1 cellular context compared by ENCODE assay signal in the genomic region with DNA sequence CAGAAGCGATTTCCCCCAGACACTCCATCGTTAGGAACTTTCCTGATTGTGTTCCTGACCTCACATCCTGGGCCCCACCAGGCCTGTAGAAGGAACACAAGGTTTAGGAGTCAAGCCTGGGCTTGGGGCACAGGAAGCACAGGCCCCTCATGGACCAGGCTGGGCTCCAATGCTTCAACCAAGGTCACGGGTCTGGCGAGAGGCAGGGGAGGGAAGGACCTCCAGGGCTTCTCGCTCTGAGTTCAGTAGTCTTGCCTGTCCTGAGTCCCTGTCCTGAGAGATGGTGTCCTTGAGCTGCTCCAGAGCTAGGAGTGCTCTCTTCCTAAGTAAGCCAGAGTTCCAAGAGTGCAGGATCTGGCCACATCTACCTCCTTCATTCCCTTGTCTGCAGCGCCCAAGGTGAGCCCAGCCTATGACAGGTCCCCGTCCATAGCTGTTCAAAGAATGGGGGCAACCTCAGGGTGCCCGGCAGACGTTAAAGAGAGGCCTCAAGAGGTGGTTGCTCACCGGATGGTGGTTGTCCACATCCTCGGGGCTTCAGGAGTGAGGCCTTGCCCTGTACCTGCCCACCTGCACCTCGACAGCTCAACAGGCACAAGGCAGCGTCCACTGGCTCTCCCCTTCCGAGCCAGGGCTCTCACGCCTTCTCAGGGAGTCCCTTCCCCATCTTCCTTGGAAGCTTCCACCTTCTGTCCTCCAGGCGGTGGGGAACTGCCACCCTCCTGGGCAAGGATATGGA.
TF ChIP-seq lines count a peak whose summit lies in the region.

No MANE protein-coding gene starts in this region.

TF ChIP-seq in K562, 482 proteins besides CTCF, POLR2A, EP300 and RAD21:
- TF ChIP-seq, protein P1, sequence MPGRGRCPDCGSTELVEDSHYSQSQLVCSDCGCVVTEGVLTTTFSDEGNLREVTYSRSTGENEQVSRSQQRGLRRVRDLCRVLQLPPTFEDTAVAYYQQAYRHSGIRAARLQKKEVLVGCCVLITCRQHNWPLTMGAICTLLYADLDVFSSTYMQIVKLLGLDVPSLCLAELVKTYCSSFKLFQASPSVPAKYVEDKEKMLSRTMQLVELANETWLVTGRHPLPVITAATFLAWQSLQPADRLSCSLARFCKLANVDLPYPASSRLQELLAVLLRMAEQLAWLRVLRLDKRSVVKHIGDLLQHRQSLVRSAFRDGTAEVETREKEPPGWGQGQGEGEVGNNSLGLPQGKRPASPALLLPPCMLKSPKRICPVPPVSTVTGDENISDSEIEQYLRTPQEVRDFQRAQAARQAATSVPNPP (IDR thresholded peaks at IDR 0.05; ENCODE audit: borderline replicate concordance, insufficient read depth, insufficient read length), result no peak
- TF ChIP-seq, protein P2, sequence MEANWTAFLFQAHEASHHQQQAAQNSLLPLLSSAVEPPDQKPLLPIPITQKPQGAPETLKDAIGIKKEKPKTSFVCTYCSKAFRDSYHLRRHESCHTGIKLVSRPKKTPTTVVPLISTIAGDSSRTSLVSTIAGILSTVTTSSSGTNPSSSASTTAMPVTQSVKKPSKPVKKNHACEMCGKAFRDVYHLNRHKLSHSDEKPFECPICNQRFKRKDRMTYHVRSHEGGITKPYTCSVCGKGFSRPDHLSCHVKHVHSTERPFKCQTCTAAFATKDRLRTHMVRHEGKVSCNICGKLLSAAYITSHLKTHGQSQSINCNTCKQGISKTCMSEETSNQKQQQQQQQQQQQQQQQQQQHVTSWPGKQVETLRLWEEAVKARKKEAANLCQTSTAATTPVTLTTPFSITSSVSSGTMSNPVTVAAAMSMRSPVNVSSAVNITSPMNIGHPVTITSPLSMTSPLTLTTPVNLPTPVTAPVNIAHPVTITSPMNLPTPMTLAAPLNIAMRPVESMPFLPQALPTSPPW (CRISPR knock-in tag; IDR thresholded peaks at IDR 0.05), result no peak
- TF ChIP-seq XRCC3 (IDR thresholded peaks at IDR 0.05), result no peak
- 0 out of 2 replicates have a peak, but pooled peaks have one; percentile 31 for TF ChIP-seq POLR2G (IDR thresholded peaks at IDR 0.05; ENCODE audit: low read depth, low read length)
